13 cellular contexts compared by ENCODE assay signal in the genomic region with DNA sequence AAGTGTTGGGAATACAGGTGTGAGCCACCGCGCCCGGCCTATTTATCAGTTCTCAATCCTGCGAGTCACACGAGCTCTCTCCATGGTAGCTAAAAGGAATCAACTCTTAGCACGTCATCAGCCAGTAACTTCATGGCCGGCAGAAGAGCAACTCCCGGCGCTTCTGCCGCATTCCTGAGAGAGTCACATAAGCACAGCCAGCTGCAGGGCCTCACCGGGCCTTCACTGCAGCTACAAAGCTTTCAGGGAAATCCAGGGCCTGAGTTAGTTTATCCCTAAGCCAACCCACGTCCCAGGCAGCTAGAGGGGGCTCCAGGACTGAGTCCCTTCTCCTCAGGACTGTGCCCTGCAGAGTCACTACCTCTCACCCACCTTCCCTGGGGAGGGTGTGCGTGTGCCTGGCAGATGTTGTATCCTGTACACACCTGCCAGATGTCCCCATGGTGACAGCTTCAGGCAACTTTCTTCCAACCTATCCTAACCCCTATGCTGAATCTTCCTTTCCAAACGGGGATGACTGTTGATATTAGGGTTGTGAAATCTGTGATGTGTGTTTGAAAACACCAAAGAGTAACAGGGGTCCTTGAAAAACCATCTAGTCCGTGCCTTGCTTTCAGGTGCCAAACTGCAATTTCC. TPM values are rescaled to one million over a fixed set of nuclear protein-coding genes. Genes with fewer than 3 reads are reported as not detected.
DNase-seq lines count a peak whose midpoint lies in the region; FAIRE-seq and TF ChIP-seq lines count a peak whose summit lies in the region.
"Had no signal": no experiment of that assay in that cellular context is flagged by ENCODE, and none has a peak within 500 bp of the region (broad histone marks: within the 10 kb centered on the region; RNA-seq: fewer than 3 reads in every experiment).

No MANE protein-coding gene starts in this region.

- TF ChIP-seq CTCF in D721Med (IDR thresholded peaks at IDR 0.05; ENCODE audit: insufficient read depth, missing control alignments): peak; percentile 16
- no peak for TF ChIP-seq CTCF in RWPE1 (conservative IDR thresholded peaks at IDR 0.05; ENCODE audit: low read depth)
- no peak for TF ChIP-seq CTCF in foreskin fibroblast (IDR thresholded peaks at IDR 0.05; ENCODE audit: low read depth, low read length)
- TF ChIP-seq CTCF in prostate gland (IDR thresholded peaks at IDR 0.05): peak in 1 of 4 experiments; percentile 10

- intact Hi-C loops in prostate gland (cut with DNase I): loop anchor here (5.0 kb wide), 1 partner anchor 114 kb away; the partner anchor contains the start of gene PACSIN2

- no peak for TF ChIP-seq POLR2A in prostate gland (IDR thresholded peaks at IDR 0.05)

- CTCF ChIA-PET in RWPE1 (lab: Yijun Ruan, JAX): no interaction called here

- no peaks in the 10 kb centered on the region for H3K27me3 ChIP-seq in prostate gland (replicated peaks; ENCODE audit: insufficient read depth)
- H3K27me3 ChIP-seq: Peyer's patch had no signal

- H3K4me1 ChIP-seq in prostate gland (replicated peaks): peaks cover 7% of the 10 kb centered on the region

- WGBS in prostate gland: 72% methylated on average over 15 of the region's 15 CpGs

- H3K4me3 ChIP-seq in foreskin fibroblast (ENCODE audit: low read depth in 1 of 2, low read length in 2 of 2): no peak overlapping the region
- H3K4me3 ChIP-seq in prostate gland: no peak overlapping the region
- H3K4me3 ChIP-seq: Peyer's patch had no signal

- H3K27ac ChIP-seq in RWPE1 (peak overlapping the region; percentile 14; the same call in 1 of the 2 replicates), prostate gland (peak overlapping the region; percentile 17 to 50)

- H3K9me3 ChIP-seq in prostate gland: no peaks in the 10 kb centered on the region
- H3K9me3 ChIP-seq: Peyer's patch had no signal

- POLR2A ChIA-PET in RWPE1 (lab: Yijun Ruan, JAX; ENCODE audit: low non-redundant PET): no interaction called here

- FAIRE-seq in D721Med (lab: Jason Lieb, UNC): no peak

- DNase-seq in D721Med (ENCODE audit: insufficient read length, low spot score) (no peak), RWPE1 (ENCODE audit: low spot score) (no peak), foreskin fibroblast (peak; percentile 70 to 84), prostate gland (ENCODE audit: low spot score) (no peak), NAMALWA (ENCODE audit: low spot score) (no peak), SIG-M5 treated with dmso at 0.1 percent for 504 hours (lab: John Stamatoyannopoulos, UW; ENCODE audit: unreplicated experiment) (no peak), dedifferentiated amniotic fluid mesenchymal stem cell (ENCODE audit: extremely low spot score) (no peak)
- DNase-seq in NK-92 treated with Interleukin-12 subunit alpha and Interleukin-12 subunit beta, amount 100 ng/mL, for 24 hours (lab: John Stamatoyannopoulos, UW): no peak
- DNase-seq: hippocampal formation; naive B cell; NCI-H1930; Peyer's patch; stimulated activated CD4-positive, alpha-beta T cell treated with anti-CD3 and anti-CD28 coated beads, Interleukin-15, amount 100 ng/mL, for 24 hours had no signal

- H3K36me3 ChIP-seq in prostate gland: no peaks in the 10 kb centered on the region

RNA-seq across cellular contexts. Expression of gene ARFGAP3, which starts 45.9 kb away (rescaled TPM):
- 100 to 1,000 TPM in 1 of 2 donors, 10 to 100 TPM in 1; 92.9 to 127 TPM for total RNA-seq in prostate gland

Comparison
In these comparisons a context has a peak if more than half of its experiments do, and no peak if none do; other contexts are left out.
1. DNase-seq: peak in foreskin fibroblast (2 of 2); none in D721Med (single experiment), RWPE1 (single experiment), prostate gland (single experiment), NAMALWA (single experiment), SIG-M5 treated with dmso at 0.1 percent for 504 hours (single experiment), NK-92 treated with Interleukin-12 subunit alpha and Interleukin-12 subunit beta, amount 100 ng/mL, for 24 hours (single experiment) and dedifferentiated amniotic fluid mesenchymal stem cell (single experiment).